25 cellular contexts compared by ENCODE assay signal in genomic region chr3:127306361-127307112, GRCh38. TPM values are rescaled to one million over a fixed set of nuclear protein-coding genes. Genes with fewer than 3 reads are reported as not detected.
DNase-seq lines count a peak whose midpoint lies in the region; ATAC-seq and TF ChIP-seq lines count a peak whose summit lies in the region.
"Had no signal": no experiment of that assay in that cellular context is flagged by ENCODE, and none has a peak within 500 bp of the region (broad histone marks: within the 10 kb centered on the region; RNA-seq: fewer than 3 reads in every experiment).

No MANE protein-coding gene starts in this region.

- POLR2A ChIA-PET in HEK293 (lab: Yijun Ruan, JAX), result no interaction called here

- H3K79me2 ChIP-seq in mammary epithelial cell (ENCODE audit: insufficient read depth, low read length), result no peaks in the 10 kb centered on the region

- H3K27ac ChIP-seq in mammary epithelial cell (ENCODE audit: insufficient read depth, low read depth, low read length), result no peak overlapping the region
- no peak overlapping the region for H3K27ac ChIP-seq in breast epithelium
- H3K27ac ChIP-seq in HEK293 (ENCODE audit: extremely low read depth, low read depth, low read length), result no peak overlapping the region
- peak overlapping the region; percentile 30 for H3K27ac ChIP-seq in layer of hippocampus (ENCODE audit: low read depth, low read length)
- H3K27ac ChIP-seq in substantia nigra (ENCODE audit: low read depth, low read length, poor library complexity, severe bottlenecking), result peak overlapping the region; percentile 26
- H3K27ac ChIP-seq: BLaER1, HL-60 had no signal

- no peaks in the 10 kb centered on the region for H3K9me3 Mint-ChIP-seq in activated naive CD8-positive, alpha-beta T cell treated with anti-CD3 and anti-CD28 coated beads, Interleukin-2, amount 50 U/mL, for 24 hours

- 98% methylated on average over 9 of the region's 18 CpGs for WGBS in mammary epithelial cell (ENCODE audit: low coverage, missing lambda C conversion rate)

- no peaks in the 10 kb centered on the region for H3K36me3 ChIP-seq in mammary epithelial cell (ENCODE audit: insufficient read depth, low read length)
- no peaks in the 10 kb centered on the region for H3K36me3 ChIP-seq in breast epithelium
- no peaks in the 10 kb centered on the region for H3K36me3 ChIP-seq in HEK293 (ENCODE audit: control insufficient read depth in 2 of 2, insufficient read depth in 1 of 2, low read length in 2 of 2)
- H3K36me3 ChIP-seq: BLaER1 had no signal

- H3K4me1 Mint-ChIP-seq in activated naive CD8-positive, alpha-beta T cell treated with anti-CD3 and anti-CD28 coated beads, Interleukin-2, amount 50 U/mL, for 24 hours, result no peaks in the 10 kb centered on the region
- H3K4me1 Mint-ChIP-seq: CD4-positive, CD25-positive, alpha-beta regulatory T cell; CD8-positive, alpha-beta memory T cell had no signal

- H3K9me3 ChIP-seq in mammary epithelial cell (replicated peaks; ENCODE audit: insufficient read depth, low read length), result no peaks in the 10 kb centered on the region
- no peaks in the 10 kb centered on the region for H3K9me3 ChIP-seq in breast epithelium
- H3K9me3 ChIP-seq in HEK293 (ENCODE audit: control insufficient read depth, insufficient read depth, low read depth, low read length), result no peaks in the 10 kb centered on the region

- ATAC-seq in activated naive CD8-positive, alpha-beta T cell treated with anti-CD3 and anti-CD28 coated beads, Interleukin-2, amount 50 U/mL, for 24 hours, result no peak

- dilution Hi-C loops in mammary epithelial cell (cut with HindIII; ENCODE audit: low sequenced_read_pairs), result loop anchor here (5.0 kb wide), 1 partner anchor 49 kb away; no protein-coding TSS in a partner anchor

- H3K4me3 Mint-ChIP-seq in activated naive CD8-positive, alpha-beta T cell treated with anti-CD3 and anti-CD28 coated beads, Interleukin-2, amount 50 U/mL, for 24 hours, result no peak overlapping the region
- H3K4me3 Mint-ChIP-seq: CD4-positive, CD25-positive, alpha-beta regulatory T cell; H9; IgD-negative memory B cell had no signal

- CTCF ChIA-PET in mammary epithelial cell (lab: Charles Lee; ENCODE audit: low non-redundant PET) (no interaction called here), HEK293 (lab: Yijun Ruan, JAX) (no interaction called here)

- H2AFZ ChIP-seq in mammary epithelial cell (ENCODE audit: low read depth, low read length), result peak overlapping the region; percentile 49

- no peaks in the 10 kb centered on the region for H3K36me3 Mint-ChIP-seq in activated naive CD8-positive, alpha-beta T cell treated with anti-CD3 and anti-CD28 coated beads, Interleukin-2, amount 50 U/mL, for 24 hours (ENCODE audit: low read depth)
- H3K36me3 Mint-ChIP-seq: CD4-positive, CD25-positive, alpha-beta regulatory T cell; CD8-positive, alpha-beta memory T cell; IgD-negative memory B cell had no signal

- H3K4me3 ChIP-seq in mammary epithelial cell (replicated peaks in 1 of 3; ENCODE audit: insufficient read depth in 1 of 3, low read depth in 2 of 3, low read length in 3 of 3) (no peak overlapping the region), breast epithelium (no peak overlapping the region), HEK293 (ENCODE audit: low read depth, low read length) (no peak overlapping the region)
- H3K4me3 ChIP-seq: BLaER1 had no signal

- TF ChIP-seq CTCF in mammary epithelial cell (conservative IDR thresholded peaks at IDR 0.05 in 1 of 2, IDR thresholded peaks at IDR 0.05 in 1 of 2; ENCODE audit: extremely low read depth in 1 of 2, insufficient read depth in 1 of 2, low read depth in 1 of 2, low read length in 2 of 2), result no peak
- TF ChIP-seq CTCF in breast epithelium (IDR thresholded peaks at IDR 0.05), result no peak
- TF ChIP-seq CTCF in HEK293 (tag by site-specific recombination; IDR thresholded peaks at IDR 0.05), result no peak

- no TSS peak for BruUV-seq in mammary epithelial cell (replicated peaks; lab: Mats Ljungman, UMichigan)

- in situ Hi-C loops in mammary epithelial cell (cut with MboI; ENCODE audit: low sequenced_read_pairs in 2 of 2), result no loop called here

- no peak overlapping the region for H3K27ac Mint-ChIP-seq in activated naive CD8-positive, alpha-beta T cell treated with anti-CD3 and anti-CD28 coated beads, Interleukin-2, amount 50 U/mL, for 24 hours
- H3K27ac Mint-ChIP-seq: CD4-positive, CD25-positive, alpha-beta regulatory T cell; CD8-positive, alpha-beta memory T cell had no signal

- H3K27me3 ChIP-seq in mammary epithelial cell (ENCODE audit: insufficient read depth, low read length), result no peaks in the 10 kb centered on the region
- no peaks in the 10 kb centered on the region for H3K27me3 ChIP-seq in breast epithelium
- H3K27me3 ChIP-seq in layer of hippocampus (ENCODE audit: control insufficient read depth, insufficient read depth, low read length), result no peaks in the 10 kb centered on the region
- H3K27me3 ChIP-seq: BLaER1 had no signal

- no peak for DNase-seq in mammary epithelial cell
- DNase-seq in breast epithelium (ENCODE audit: low spot score in 2 of 2), result no peak
- DNase-seq in substantia nigra (lab: John Stamatoyannopoulos, UW), result no peak
- DNase-seq in activated naive CD8-positive, alpha-beta T cell treated with anti-CD3 and anti-CD28 coated beads, Interleukin-2, amount 50 U/mL, for 24 hours, result no peak
- no peak for DNase-seq in RKO (ENCODE audit: low spot score)
- no peak for DNase-seq in activated naive CD4-positive, alpha-beta T cell (lab: John Stamatoyannopoulos, UW)
- DNase-seq: 8988T; CD4-positive, CD25-positive, alpha-beta regulatory T cell; CD8-positive, alpha-beta memory T cell; COR-L47; DMS 273 treated with DMSO at 0.1 percent for 48 hours; DMS53; DND-41; EL; GOT3; H9; KBM-7 had no signal

- H3K4me1 ChIP-seq in mammary epithelial cell (ENCODE audit: insufficient read depth, low read length) (peaks cover 22% of the 10 kb centered on the region), breast epithelium (peaks cover 0 to 5% of the 10 kb centered on the region in 2 donors), HEK293 (ENCODE audit: control insufficient read depth, insufficient read depth, low read length) (no peaks in the 10 kb centered on the region)

- peaks cover 12% of the 10 kb centered on the region for H3K27me3 Mint-ChIP-seq in activated naive CD8-positive, alpha-beta T cell treated with anti-CD3 and anti-CD28 coated beads, Interleukin-2, amount 50 U/mL, for 24 hours

- no peak for TF ChIP-seq POLR2A in breast epithelium (IDR thresholded peaks at IDR 0.05)

- H4K20me1 ChIP-seq in mammary epithelial cell (ENCODE audit: insufficient read depth, low read length), result no peaks in the 10 kb centered on the region
- H4K20me1 ChIP-seq: BLaER1 had no signal

- no peak overlapping the region for H3K4me2 ChIP-seq in mammary epithelial cell (ENCODE audit: insufficient read depth, low read depth, low read length)

- intact Hi-C loops in mammary epithelial cell (cut with micrococcal nuclease), result loop anchor here (10.0 kb wide), 1 partner anchor 622 kb away; no protein-coding TSS in a partner anchor
- intact Hi-C loops in breast epithelium (cut with DNase I; ENCODE audit: low total_unique reads), result no loop called here

- no peak overlapping the region for H3K9ac ChIP-seq in mammary epithelial cell (ENCODE audit: insufficient read depth, low read length)
- H3K9ac ChIP-seq: BLaER1 had no signal

TF ChIP-seq in HEK293, 187 proteins besides CTCF, POLR2A, EP300 and RAD21:
- TF ChIP-seq ZNF292 (tag by site-specific recombination; IDR thresholded peaks at IDR 0.05; ENCODE audit: borderline replicate concordance, low read depth) (no peak), ZNF449 (tag by site-specific recombination; IDR thresholded peaks at IDR 0.05) (peak; percentile 27; the same call in 1 of the 2 replicates)

RNA-seq across cellular contexts. Expression of gene PRR20G, which starts 18.7 kb away (rescaled TPM):
- total RNA-seq in mammary epithelial cell (not detected), breast epithelium (not detected)
- polyA plus RNA-seq in mammary epithelial cell, result not detected
- not detected for polyA minus RNA-seq in mammary epithelial cell
- total RNA-seq: A673; CD4-positive, CD25-positive, alpha-beta regulatory T cell; CD8-positive, alpha-beta memory T cell; HT1080 had no signal
- polyA plus RNA-seq: AG04450; CD4-positive, CD25-positive, alpha-beta regulatory T cell; CD8-positive, alpha-beta memory T cell; IgD-negative memory B cell had no signal

Comparison
In these comparisons a context has a peak if more than half of its experiments do, and no peak if none do; other contexts are left out.
1. H3K27ac ChIP-seq: peak in layer of hippocampus (single experiment) and substantia nigra (single experiment); none in mammary epithelial cell (single experiment), breast epithelium (0 of 2) and HEK293 (single experiment).